ENCODE assay signal across 1 cellular context in the genomic region with DNA sequence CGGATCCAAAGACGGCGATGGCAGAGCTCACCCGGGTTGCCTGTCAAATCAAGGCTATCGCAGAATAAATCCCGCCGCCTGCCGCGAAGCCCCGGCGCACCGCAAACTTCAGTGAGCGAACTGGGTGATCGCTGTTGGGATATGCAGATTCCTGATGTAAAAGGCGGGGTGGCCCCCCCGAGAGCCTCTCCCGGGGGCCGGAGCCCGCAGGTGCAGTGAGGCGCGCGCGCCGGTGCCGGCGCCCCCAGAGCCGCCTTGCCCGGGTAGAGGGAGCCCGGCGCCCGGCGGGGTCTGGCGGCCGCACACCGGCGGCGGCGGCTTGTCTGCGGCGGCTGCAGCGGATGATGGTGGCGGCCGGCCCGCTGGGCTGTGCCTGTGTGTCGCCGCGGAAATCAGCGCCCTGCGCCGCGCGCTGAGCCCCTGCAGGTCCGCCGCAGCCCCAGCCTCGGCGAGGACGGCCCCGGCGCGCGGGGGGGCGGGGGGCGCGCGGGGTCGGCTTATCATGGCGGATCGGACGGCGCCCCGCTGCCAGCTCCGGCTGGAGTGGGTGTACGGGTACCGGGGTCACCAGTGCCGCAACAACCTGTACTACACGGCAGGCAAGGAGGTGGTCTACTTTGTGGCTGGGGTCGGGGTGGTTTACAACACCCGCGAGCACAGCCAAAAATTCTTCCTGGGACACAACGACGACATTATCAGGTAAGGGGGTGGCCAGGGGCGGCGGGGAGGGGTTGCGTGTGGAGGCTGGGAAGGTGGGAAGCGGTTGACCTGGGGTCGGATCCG.
TF ChIP-seq lines count a peak whose summit lies in the region.

No MANE protein-coding gene starts in this region.

TF ChIP-seq in H1, 55 proteins besides CTCF, POLR2A, EP300 and RAD21:
- TF ChIP-seq EGR1 (IDR thresholded peaks at IDR 0.05; ENCODE audit: borderline replicate concordance, low read depth, low read length) (no peak), EZH2 (IDR thresholded peaks at IDR 0.05; ENCODE audit: low read depth, low read length, severe bottlenecking) (peak; percentile 62), SUZ12 (IDR thresholded peaks at IDR 0.05; ENCODE audit: low read length) (0 out of 2 replicates have a peak, but pooled peaks have one; percentile 46), JUN (IDR thresholded peaks at IDR 0.05; ENCODE audit: low read depth, low read length) (no peak), KDM4A (IDR thresholded peaks at IDR 0.05; ENCODE audit: low read depth, low read length, severe bottlenecking) (peak; percentile 48), SP1 (IDR thresholded peaks at IDR 0.05; ENCODE audit: low read depth, low read length) (no peak), TAF7 (optimal IDR thresholded peaks at IDR 0.05; ENCODE audit: borderline replicate concordance, low read depth, low read length) (no peak), TBP (IDR thresholded peaks at IDR 0.05; ENCODE audit: low read depth, low read length) (no peak), RNF2 (IDR thresholded peaks at IDR 0.05; ENCODE audit: borderline replicate concordance, low read depth, low read length, missing control alignments, poor library complexity, severe bottlenecking) (peak; percentile 8), YY1 (IDR thresholded peaks at IDR 0.05; ENCODE audit: low read depth, low read length) (peak; percentile 55; the same call in 1 of the 2 replicates), SIN3A (conservative IDR thresholded peaks at IDR 0.05 in 1 of 2, IDR thresholded peaks at IDR 0.05 in 1 of 2; ENCODE audit: low read depth in 1 of 2, low read length in 2 of 2) (peak in 1 of 2 experiments; percentile 46; a peak in 1 of 4 replicates)
